In genomic region chr13:44870456-44870929, GRCh38 we compare ENCODE assay signal across 17 cellular contexts.
DNase-seq lines count a peak whose midpoint lies in the region; ATAC-seq and TF ChIP-seq lines count a peak whose summit lies in the region.
"Had no signal": no experiment of that assay in that cellular context is flagged by ENCODE, and none has a peak within 500 bp of the region (broad histone marks: within the 10 kb centered on the region; RNA-seq: fewer than 3 reads in every experiment).

No MANE protein-coding gene starts in this region.

- peak; percentile 45 for TF ChIP-seq POLR2A in transverse colon (IDR thresholded peaks at IDR 0.05)

- in situ Hi-C loops in transverse colon (cut with MboI; ENCODE audit: low pct_ligation_motif_present in 1 of 4, low pct_unique_long_range_greater_than_20kb in 1 of 4, low sequenced_read_pairs in 3 of 4): no loop called here

- H3K27ac Mint-ChIP-seq in MCF 10A (ENCODE audit: low read depth, unreplicated experiment): peak overlapping the region; percentile 79
- H3K27ac Mint-ChIP-seq: activated T-helper 1 cell treated with anti-CD3 and anti-CD28 coated beads, Interleukin-12 subunit alpha, Interleukin-12 subunit beta, Interleukin-2, Interleukin-4 antibody, amounts not matched to agents 30 ng/mL and 10 ng/mL and 1 ng/mL, durations not matched to agents 14 hours and 24 hours and 36 hours; CD8-positive, alpha-beta memory T cell; stimulated activated effector memory CD8-positive, alpha-beta T cell treated with anti-CD3 and anti-CD28 coated beads, Interleukin-12 subunit alpha, Interleukin-12 subunit beta, amount 100 ng/mL, for 72 hours had no signal

- no peaks in the 10 kb centered on the region for H3K27me3 Mint-ChIP-seq in MCF 10A (ENCODE audit: insufficient read depth, unreplicated experiment)

- H3K4me1 ChIP-seq in transverse colon: peaks cover 0 to 11% (median 4%) of the 10 kb centered on the region in 4 donors

- no peak overlapping the region for H3K4me3 ChIP-seq in transverse colon
- H3K4me3 ChIP-seq: GM23248 had no signal

- no peaks in the 10 kb centered on the region for H3K36me3 ChIP-seq in transverse colon

- H3K4me1 Mint-ChIP-seq in MCF 10A (ENCODE audit: insufficient read depth, unreplicated experiment): peaks cover 19% of the 10 kb centered on the region

- no peaks in the 10 kb centered on the region for H3K27me3 ChIP-seq in transverse colon

- no peak overlapping the region for H3K4me3 Mint-ChIP-seq in MCF 10A (ENCODE audit: unreplicated experiment)
- H3K4me3 Mint-ChIP-seq: activated T-helper 1 cell treated with anti-CD3 and anti-CD28 coated beads, Interleukin-12 subunit alpha, Interleukin-12 subunit beta, Interleukin-2, Interleukin-4 antibody, amounts not matched to agents 30 ng/mL and 10 ng/mL and 1 ng/mL, durations not matched to agents 14 hours and 24 hours and 36 hours; CD8-positive, alpha-beta memory T cell; stimulated activated effector memory CD8-positive, alpha-beta T cell treated with anti-CD3 and anti-CD28 coated beads, Interleukin-12 subunit alpha, Interleukin-12 subunit beta, amount 100 ng/mL, for 72 hours had no signal

- ATAC-seq in left lobe of liver: peak; percentile 23
- ATAC-seq: stimulated activated effector memory CD8-positive, alpha-beta T cell treated with anti-CD3 and anti-CD28 coated beads, Interleukin-12 subunit alpha, Interleukin-12 subunit beta, amount 100 ng/mL, for 72 hours had no signal

- TF ChIP-seq CTCF in MCF 10A (IDR thresholded peaks at IDR 0.05; ENCODE audit: unreplicated experiment) (no peak), transverse colon (IDR thresholded peaks at IDR 0.05) (peak in 2 of 5 experiments; percentile 10 to 35)

- H3K9me3 Mint-ChIP-seq in MCF 10A (ENCODE audit: unreplicated experiment): peaks cover 8% of the 10 kb centered on the region
- H3K9me3 Mint-ChIP-seq: activated T-helper 1 cell treated with anti-CD3 and anti-CD28 coated beads, Interleukin-12 subunit alpha, Interleukin-12 subunit beta, Interleukin-2, Interleukin-4 antibody, amounts not matched to agents 30 ng/mL and 10 ng/mL and 1 ng/mL, durations not matched to agents 14 hours and 24 hours and 36 hours had no signal

- TF ChIP-seq EP300 in transverse colon (IDR thresholded peaks at IDR 0.05; ENCODE audit: low read depth): peak; percentile 85

- DNase-seq in NCI-H2029 (lab: John Stamatoyannopoulos, UW) (peak; percentile 55), NCI-H2029 treated with DMSO at 0.1 percent for 48 hours (lab: John Stamatoyannopoulos, UW) (no peak), MCF 10A (ENCODE audit: unreplicated experiment) (peak; percentile 45), left lobe of liver (ENCODE audit: low spot score) (peak; percentile 52), transverse colon (peak; percentile 68), KG1 (lab: John Stamatoyannopoulos, UW) (no peak), midbrain (lab: John Stamatoyannopoulos, UW) (no peak), 8988T (no peak)
- DNase-seq: activated CD4-positive, alpha-beta T cell treated with anti-CD3 and anti-CD28 coated beads, Interleukin-2, amount 50 U/mL, for 4 hours; aorta; CD8-positive, alpha-beta memory T cell; foreskin fibroblast; GM23248; NCI-H510A treated with DMSO at 0.1 percent for 48 hours; stimulated activated CD4-positive, alpha-beta T cell treated with anti-CD3 and anti-CD28 coated beads, Interleukin-4, amount 100 ng/mL, for 24 hours had no signal

- CTCF ChIA-PET in MCF 10A (lab: Yijun Ruan, JAX): interaction anchor here (0.5 to 1.9 kb wide), 4 partner anchors 11 to 817 kb away, joined by 3 to 7 read pairs (median 4); no protein-coding TSS in a partner anchor

- H3K27ac ChIP-seq in transverse colon: peak overlapping the region; percentile 14 to 65 (median 48)
- H3K27ac ChIP-seq: GM23248 had no signal

- intact Hi-C loops in MCF 10A (cut with micrococcal nuclease): no loop called here
- intact Hi-C loops in transverse colon (cut with DNase I; ENCODE audit: low total_unique reads): no loop called here

- POLR2A ChIA-PET in MCF 10A (lab: Yijun Ruan, JAX): interaction anchor here (0.6 to 1.6 kb wide), 4 partner anchors 46 to 386 kb away, joined by 3 to 4 read pairs (median 3); partner anchors contain the start of gene TSC22D1

- 63 to 80% methylated on average over 1 to 6 of the region's 6 CpGs for WGBS in transverse colon (ENCODE audit: low coverage in 1 of 2), 2 donors

- no peaks in the 10 kb centered on the region for H3K36me3 Mint-ChIP-seq in MCF 10A (ENCODE audit: insufficient read depth, unreplicated experiment)
- H3K36me3 Mint-ChIP-seq: CD8-positive, alpha-beta memory T cell; stimulated activated effector memory CD8-positive, alpha-beta T cell treated with anti-CD3 and anti-CD28 coated beads, Interleukin-12 subunit alpha, Interleukin-12 subunit beta, amount 100 ng/mL, for 72 hours had no signal

- no peaks in the 10 kb centered on the region for H3K9me3 ChIP-seq in transverse colon

- no TSS peak for BruUV-seq in MCF 10A (replicated peaks; lab: Mats Ljungman, UMichigan)

Comparison
In these comparisons a context has a peak if more than half of its experiments do, and no peak if none do; other contexts are left out.
1. DNase-seq: peak in NCI-H2029 (single experiment), MCF 10A (single experiment), left lobe of liver (single experiment) and transverse colon (single experiment); none in NCI-H2029 treated with DMSO at 0.1 percent for 48 hours (single experiment), KG1 (single experiment), midbrain (single experiment) and 8988T (single experiment).